ENCODE assay signal across 8 cellular contexts in genomic region chr2:195532628-195533271, GRCh38.
DNase-seq lines count a peak whose midpoint lies in the region; ATAC-seq and TF ChIP-seq lines count a peak whose summit lies in the region.

No MANE protein-coding gene starts in this region.

- H3K4me3 ChIP-seq in mesendoderm (ENCODE audit: low read length), result no peak overlapping the region

- ATAC-seq in GM18873 (IDR thresholded peaks at IDR 0.05; ENCODE audit: low FRiP score, unreplicated experiment), result peak; percentile 41
- ATAC-seq in HG03280 (IDR thresholded peaks at IDR 0.05; ENCODE audit: unreplicated experiment), result peak; percentile 40

- no peak overlapping the region for H3K4ac ChIP-seq in mesendoderm (ENCODE audit: low read depth, low read length)

- no peaks in the 10 kb centered on the region for H3K79me1 ChIP-seq in mesendoderm (ENCODE audit: low read length)

- H3K23ac ChIP-seq in mesendoderm (ENCODE audit: low read length), result no peak overlapping the region

- no peak overlapping the region for H2BK15ac ChIP-seq in mesendoderm (replicated peaks; ENCODE audit: low read depth)

- no peak for TF ChIP-seq CTCF in VCaP (conservative IDR thresholded peaks at IDR 0.05)

- H3K27ac ChIP-seq in VCaP (peak overlapping the region; percentile 37), mesendoderm (ENCODE audit: low read depth, low read length) (no peak overlapping the region)

- no CpG with 5 or more reads among the region's 5 CpGs for WGBS in mesendoderm (ENCODE audit: extremely low coverage, insufficient coverage, low lambda C conversion rate)

- H2BK5ac ChIP-seq in mesendoderm (ENCODE audit: low read length), result no peak overlapping the region

- no peak overlapping the region for H3K18ac ChIP-seq in mesendoderm (ENCODE audit: low read length)

- H3K36me3 ChIP-seq in mesendoderm (ENCODE audit: control insufficient read depth, insufficient read depth, low read length), result no peaks in the 10 kb centered on the region

- H2AK5ac ChIP-seq in mesendoderm (ENCODE audit: low read length), result no peak overlapping the region

- H3K79me2 ChIP-seq in mesendoderm (ENCODE audit: control insufficient read depth, insufficient read depth, low read length), result no peaks in the 10 kb centered on the region

- no peak overlapping the region for H3K9ac ChIP-seq in mesendoderm (ENCODE audit: low read length)

- no peak overlapping the region for H3K56ac ChIP-seq in mesendoderm (ENCODE audit: low read length)

- H4K8ac ChIP-seq in mesendoderm (ENCODE audit: low read depth, low read length), result no peak overlapping the region

- no peak overlapping the region for H2BK120ac ChIP-seq in mesendoderm (ENCODE audit: low read depth, low read length)

- H3K27me3 ChIP-seq in mesendoderm (ENCODE audit: insufficient read depth, low read length, poor library complexity), result no peaks in the 10 kb centered on the region

- peaks cover 3% of the 10 kb centered on the region for H3K4me1 ChIP-seq in mesendoderm (ENCODE audit: control insufficient read depth, low read depth, low read length)

- no peak overlapping the region for H4K5ac ChIP-seq in mesendoderm (ENCODE audit: low read length)

- DNase-seq in A172 (ENCODE audit: low spot score), result peak; percentile 18
- peak; percentile 40 for DNase-seq in mesendoderm
- DNase-seq in RPMI8226, result no peak
- no peak for DNase-seq in NCI-H2081 (lab: John Stamatoyannopoulos, UW)
- DNase-seq in HuH-7 (ENCODE audit: low spot score), result no peak

- H3K4me2 ChIP-seq in mesendoderm (ENCODE audit: low read length), result no peak overlapping the region

Comparison
In these comparisons a context has a peak if more than half of its experiments do, and no peak if none do; other contexts are left out.
1. DNase-seq: peak in A172 (single experiment) and mesendoderm (single experiment); none in RPMI8226 (single experiment), NCI-H2081 (0 of 2) and HuH-7 (single experiment).